16 cellular contexts compared by ENCODE assay signal in the genomic region with DNA sequence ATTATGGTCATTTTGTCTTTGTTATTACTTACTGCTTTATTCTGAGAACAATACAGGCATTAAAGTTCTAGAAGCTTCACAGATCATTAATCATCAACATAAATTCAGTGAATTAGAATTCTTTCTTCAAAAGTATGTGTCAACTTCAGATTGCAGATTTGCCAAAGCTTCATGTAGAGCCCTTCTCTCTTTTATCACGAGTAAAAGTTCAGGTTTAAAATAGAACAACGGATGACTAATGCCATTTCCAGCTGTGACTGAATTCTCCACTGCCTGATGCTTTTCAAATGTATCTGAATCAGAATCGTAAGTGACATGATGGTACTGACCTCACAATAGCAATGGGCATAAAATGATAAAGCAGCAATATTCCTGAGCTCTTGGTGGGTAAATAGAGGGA.
DNase-seq lines count a peak whose midpoint lies in the region; ATAC-seq, FAIRE-seq and TF ChIP-seq lines count a peak whose summit lies in the region.
"Had no signal": no experiment of that assay in that cellular context is flagged by ENCODE, and none has a peak within 500 bp of the region (broad histone marks: within the 10 kb centered on the region; RNA-seq: fewer than 3 reads in every experiment).

No MANE protein-coding gene starts in this region.

- H3K9me3 ChIP-seq in astrocyte (ENCODE audit: insufficient read depth, low read depth, low read length) (no peaks in the 10 kb centered on the region), right atrium auricular region (no peaks in the 10 kb centered on the region)
- H3K9me3 ChIP-seq: thyroid gland had no signal

- no peaks in the 10 kb centered on the region for H3K9me3 Mint-ChIP-seq in astrocyte (ENCODE audit: unreplicated experiment)
- H3K9me3 Mint-ChIP-seq: dendritic cell treated with granulocyte-macrophage colony-stimulating factor and Interleukin-4, amounts not matched to agents 40 ng/mL and 50 ng/mL, for 4 days; T-helper 1 cell treated with Interleukin-12 subunit alpha and Interleukin-12 subunit beta and Interleukin-4 antibody, amounts not matched to agents 30 μg/mL and 1 μg/mL, for 36 hours had no signal

- H3K4me3 ChIP-seq in AG09309 (ENCODE audit: control insufficient read depth, low read depth, low read length) (no peak overlapping the region), astrocyte (ENCODE audit: insufficient read depth, low read depth, low read length) (no peak overlapping the region), right atrium auricular region (no peak overlapping the region)
- H3K4me3 ChIP-seq: thyroid gland had no signal

- H3K4me1 ChIP-seq in astrocyte (ENCODE audit: insufficient read depth, low read length) (peaks cover 11% of the 10 kb centered on the region), right atrium auricular region (no peaks in the 10 kb centered on the region)
- H3K4me1 ChIP-seq: thyroid gland had no signal

- ATAC-seq in HG02571 (IDR thresholded peaks at IDR 0.05; ENCODE audit: unreplicated experiment): peak; percentile 33

- H3K27me3 ChIP-seq in astrocyte (ENCODE audit: insufficient read depth, low read length) (no peaks in the 10 kb centered on the region), right atrium auricular region (no peaks in the 10 kb centered on the region)
- H3K27me3 ChIP-seq: thyroid gland had no signal

- peak overlapping the region; percentile 30 for H3K27ac Mint-ChIP-seq in astrocyte (ENCODE audit: unreplicated experiment)
- H3K27ac Mint-ChIP-seq: dendritic cell treated with granulocyte-macrophage colony-stimulating factor and Interleukin-4, amounts not matched to agents 40 ng/mL and 50 ng/mL, for 4 days; T-helper 1 cell treated with Interleukin-12 subunit alpha and Interleukin-12 subunit beta and Interleukin-4 antibody, amounts not matched to agents 30 μg/mL and 1 μg/mL, for 36 hours had no signal

- H3K79me2 ChIP-seq in astrocyte (ENCODE audit: insufficient read depth, low read length): no peaks in the 10 kb centered on the region

- no peaks in the 10 kb centered on the region for H4K20me1 ChIP-seq in astrocyte (ENCODE audit: insufficient read depth, low read length)

- peak overlapping the region; percentile 51 for H3K4me2 ChIP-seq in astrocyte (ENCODE audit: low read length)

- H3K27me3 Mint-ChIP-seq in astrocyte (ENCODE audit: low read depth, unreplicated experiment): no peaks in the 10 kb centered on the region
- H3K27me3 Mint-ChIP-seq: dendritic cell treated with granulocyte-macrophage colony-stimulating factor and Interleukin-4, amounts not matched to agents 40 ng/mL and 50 ng/mL, for 4 days had no signal

- H3K4me3 Mint-ChIP-seq in astrocyte (ENCODE audit: unreplicated experiment): no peak overlapping the region
- H3K4me3 Mint-ChIP-seq: dendritic cell treated with granulocyte-macrophage colony-stimulating factor and Interleukin-4, amounts not matched to agents 40 ng/mL and 50 ng/mL, for 4 days; T-helper 1 cell treated with Interleukin-12 subunit alpha and Interleukin-12 subunit beta and Interleukin-4 antibody, amounts not matched to agents 30 μg/mL and 1 μg/mL, for 36 hours had no signal

- H3K4me1 Mint-ChIP-seq in astrocyte (ENCODE audit: low read depth, unreplicated experiment): peaks cover 15% of the 10 kb centered on the region

- H2AFZ ChIP-seq in astrocyte (ENCODE audit: low read depth, low read length): peak overlapping the region; percentile 13

- no peak for TF ChIP-seq CTCF in AG09309 (IDR thresholded peaks at IDR 0.05; ENCODE audit: control insufficient read depth, insufficient read depth, low read depth, low read length, missing control alignments)
- TF ChIP-seq CTCF in astrocyte (IDR thresholded peaks at IDR 0.05; ENCODE audit: insufficient read depth, low read depth, low read length): no peak
- TF ChIP-seq CTCF in right atrium auricular region (IDR thresholded peaks at IDR 0.05): no peak

- no peak overlapping the region for H3K9ac ChIP-seq in astrocyte (ENCODE audit: low read length)

- no peaks in the 10 kb centered on the region for H3K36me3 Mint-ChIP-seq in astrocyte (ENCODE audit: low read depth, unreplicated experiment)

- no peaks in the 10 kb centered on the region for H3K36me3 ChIP-seq in astrocyte (ENCODE audit: insufficient read depth, low read length)
- no peaks in the 10 kb centered on the region for H3K36me3 ChIP-seq in right atrium auricular region
- H3K36me3 ChIP-seq: thyroid gland had no signal

- DNase-seq in AG09309 (ENCODE audit: low read depth) (peak; percentile 47), astrocyte (ENCODE audit: low read depth) (peak; percentile 80), right atrium auricular region (ENCODE audit: low spot score) (no peak), NCI-H510A treated with DMSO at 0.1 percent for 48 hours (lab: John Stamatoyannopoulos, UW) (no peak), NOMO-1 treated with dmso at 0.1 percent for 144 hours (lab: John Stamatoyannopoulos, UW; ENCODE audit: unreplicated experiment) (no peak), DMS79 (lab: John Stamatoyannopoulos, UW) (no peak)
- DNase-seq in effector CD4-positive, alpha-beta T cell: no peak
- DNase-seq: activated naive CD4-positive, alpha-beta T cell; NCI-H1436 treated with DMSO at 0.1 percent for 48 hours; NCI-H748 treated with DMSO at 0.1 percent for 48 hours; thyroid gland had no signal

- peak; percentile 60 for FAIRE-seq in astrocyte (lab: Jason Lieb, UNC)

- H3K27ac ChIP-seq in astrocyte (ENCODE audit: low read depth, low read length) (peak overlapping the region; percentile 34), right atrium auricular region (peak overlapping the region; percentile 15 to 29)
- H3K27ac ChIP-seq: C4-2B, HL-60, thyroid gland had no signal

Comparison
In these comparisons a context has a peak if more than half of its experiments do, and no peak if none do; other contexts are left out.
1. DNase-seq: peak in AG09309 (single experiment) and astrocyte (single experiment); none in right atrium auricular region (single experiment), NCI-H510A treated with DMSO at 0.1 percent for 48 hours (single experiment), NOMO-1 treated with dmso at 0.1 percent for 144 hours (single experiment), DMS79 (single experiment) and effector CD4-positive, alpha-beta T cell (single experiment).